Comparison of ENCODE assay signal across 3 cellular contexts in genomic region chr5:138870611-138871010, GRCh38.
TF ChIP-seq lines count a peak whose summit lies in the region.

No MANE protein-coding gene starts in this region.

TF ChIP-seq in SK-N-SH, 30 proteins besides CTCF, POLR2A, EP300 and RAD21 (continued from another document):
- TF ChIP-seq REST (IDR thresholded peaks at IDR 0.05; ENCODE audit: low read depth, low read length) (no peak), RFX5 (IDR thresholded peaks at IDR 0.05; ENCODE audit: low read length) (no peak), ELF1 (IDR thresholded peaks at IDR 0.05) (no peak), YY1 (IDR thresholded peaks at IDR 0.05; ENCODE audit: low read depth) (no peak)
TF ChIP-seq in SK-N-SH: peak in this region for 0.

TF ChIP-seq in SK-N-SH treated with all-trans-retinoic acid at 6 μM for 48 hours, 23 proteins besides CTCF, POLR2A, EP300 and RAD21:
- TF ChIP-seq POU6F1 (CRISPR knock-in tag; IDR thresholded peaks at IDR 0.05; ENCODE audit: borderline replicate concordance, low read depth) (no peak), GLIS3 (CRISPR knock-in tag; IDR thresholded peaks at IDR 0.05) (no peak), ISL1 (CRISPR knock-in tag; IDR thresholded peaks at IDR 0.05) (no peak), SNAI2 (CRISPR knock-in tag; IDR thresholded peaks at IDR 0.05) (no peak), ZNF565 (CRISPR knock-in tag; conservative IDR thresholded peaks at IDR 0.05; ENCODE audit: low read depth) (no peak), CSDC2 (CRISPR knock-in tag; IDR thresholded peaks at IDR 0.05) (no peak), RARB (CRISPR knock-in tag; IDR thresholded peaks at IDR 0.05) (no peak), ZNF70 (CRISPR knock-in tag; IDR thresholded peaks at IDR 0.05) (no peak), ZFP3 (CRISPR knock-in tag; IDR thresholded peaks at IDR 0.05) (no peak)
TF ChIP-seq in SK-N-SH treated with all-trans-retinoic acid at 6 μM for 48 hours: peak in this region for 0.

TF ChIP-seq in K562, 482 proteins besides CTCF, POLR2A, EP300 and RAD21 (continued from another document):
- TF ChIP-seq CHAMP1 (IDR thresholded peaks at IDR 0.05) (no peak), PBX2 (CRISPR knock-in tag; IDR thresholded peaks at IDR 0.05; ENCODE audit: low read depth) (no peak), PBX2 (tag; conservative IDR thresholded peaks at IDR 0.05; ENCODE audit: low read depth) (peak; percentile 39; the same call in 1 of the 2 replicates), DDX20 (tag; IDR thresholded peaks at IDR 0.05; ENCODE audit: low read depth) (no peak), PKNOX1 (IDR thresholded peaks at IDR 0.05) (peak; percentile 42; the same call in 1 of the 2 replicates), MLX (CRISPR knock-in tag; conservative IDR thresholded peaks at IDR 0.05) (no peak), MEIS2 (IDR thresholded peaks at IDR 0.05; ENCODE audit: partially characterized antibody) (peak; percentile 46), CEBPG (CRISPR knock-in tag; IDR thresholded peaks at IDR 0.05) (no peak), CEBPG (tag; conservative IDR thresholded peaks at IDR 0.05 in 1 of 2, IDR thresholded peaks at IDR 0.05 in 1 of 2) (no peak), CBFA2T2 (conservative IDR thresholded peaks at IDR 0.05) (no peak), ZNF121 (CRISPR knock-in tag; conservative IDR thresholded peaks at IDR 0.05) (no peak), RBM25 (IDR thresholded peaks at IDR 0.05; ENCODE audit: low read depth, low read length, severe bottlenecking) (no peak)
